In the genomic region with DNA sequence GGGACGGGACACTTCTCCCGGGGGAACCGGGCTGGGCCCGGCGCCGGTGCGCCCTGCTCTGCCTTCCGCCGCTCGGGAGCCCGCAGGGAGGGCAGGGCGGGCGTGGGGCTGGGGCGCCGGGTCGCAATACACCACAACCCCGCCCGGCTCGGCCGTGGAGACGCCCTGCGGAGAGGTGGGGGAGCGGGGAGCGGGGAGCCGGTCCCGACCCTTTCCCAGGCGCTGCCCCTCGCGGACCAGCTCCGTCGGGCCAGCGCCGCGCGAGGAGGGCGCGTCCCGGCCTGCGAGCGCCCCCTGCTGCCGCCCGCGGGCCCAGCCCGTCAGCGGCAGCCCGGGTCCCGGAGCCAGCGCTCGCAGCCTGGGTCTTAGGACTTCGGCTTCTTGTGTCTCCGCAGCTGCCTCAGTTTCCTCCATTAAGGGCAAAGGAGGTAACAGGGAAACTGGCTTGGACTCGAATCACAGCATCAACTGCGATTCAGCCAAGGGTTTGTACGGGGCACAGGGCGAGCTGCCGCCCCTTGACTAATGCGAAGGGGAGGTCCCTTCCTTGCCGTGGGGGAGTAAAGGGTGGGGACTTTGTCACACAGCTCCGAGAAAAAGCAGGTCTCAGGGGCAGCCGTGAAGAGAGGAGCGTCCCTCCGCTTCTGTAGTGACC, we compare ENCODE assay signal across 8 cellular contexts. TPM values are rescaled to one million over a fixed set of nuclear protein-coding genes. Genes with fewer than 3 reads are reported as not detected.
A peak's percentile ranks its signal among the peaks of the same experiment; 100 is the strongest.
DNase-seq lines count a peak whose midpoint lies in the region; ATAC-seq and TF ChIP-seq lines count a peak whose summit lies in the region.

No MANE protein-coding gene starts in this region.

- no peaks in the 10 kb centered on the region for H3K9me3 Mint-ChIP-seq in activated CD8-positive, alpha-beta T cell treated with anti-CD3 and anti-CD28 coated beads, Interleukin-2, amount 10 ng/mL, durations not matched to agents 7 days and 5 days (ENCODE audit: insufficient read depth)

- H3K9me3 ChIP-seq in muscle layer of colon (ENCODE audit: low read length) = no peaks in the 10 kb centered on the region

- no peaks in the 10 kb centered on the region for H3K36me3 ChIP-seq in muscle layer of colon (ENCODE audit: insufficient read depth, low read length)

- H3K27me3 Mint-ChIP-seq in activated CD8-positive, alpha-beta T cell treated with anti-CD3 and anti-CD28 coated beads, Interleukin-2, amount 10 ng/mL, durations not matched to agents 7 days and 5 days (ENCODE audit: low read depth) = peaks cover 33% of the 10 kb centered on the region

- H3K27ac Mint-ChIP-seq in activated CD8-positive, alpha-beta T cell treated with anti-CD3 and anti-CD28 coated beads, Interleukin-2, amount 10 ng/mL, durations not matched to agents 7 days and 5 days = no peak overlapping the region

- CTCF ChIA-PET in HEK293T (lab: Yijun Ruan, JAX) = interaction anchor here (0.6 to 1.9 kb wide), 12 partner anchors 9 to 640 kb away, joined by 3 to 12 read pairs (median 4); a partner anchor contains a TSS
- CTCF ChIA-PET in activated CD8-positive, alpha-beta T cell treated with anti-CD3 and anti-CD28 coated beads, Interleukin-2, amount 10 ng/mL, durations not matched to agents 7 days and 5 days (lab: Charles Lee) = interaction anchor here (0.6 to 4.3 kb wide), 32 partner anchors 9 to 150 kb away, joined by 3 to 30 read pairs (median 4); a partner anchor contains a TSS

- H3K27ac ChIP-seq in muscle layer of colon (ENCODE audit: low read depth, low read length) (no peak overlapping the region), substantia nigra (ENCODE audit: low read depth, low read length, poor library complexity, severe bottlenecking) (no peak overlapping the region)

- H3K36me3 Mint-ChIP-seq in activated CD8-positive, alpha-beta T cell treated with anti-CD3 and anti-CD28 coated beads, Interleukin-2, amount 10 ng/mL, durations not matched to agents 7 days and 5 days (ENCODE audit: low read depth) = no peaks in the 10 kb centered on the region

- H3K4me1 Mint-ChIP-seq in activated CD8-positive, alpha-beta T cell treated with anti-CD3 and anti-CD28 coated beads, Interleukin-2, amount 10 ng/mL, durations not matched to agents 7 days and 5 days (ENCODE audit: low read depth) = peaks cover 30% of the 10 kb centered on the region

- H3K4me1 ChIP-seq in muscle layer of colon (ENCODE audit: insufficient read depth, low read length) = peaks cover 4% of the 10 kb centered on the region

- peak; percentile 55 for DNase-seq in NCI-H146 (lab: John Stamatoyannopoulos, UW)
- no peak for DNase-seq in NCI-H146 treated with DMSO at 0.1 percent for 48 hours (lab: John Stamatoyannopoulos, UW; ENCODE audit: unreplicated experiment)
- peak; percentile 93 for DNase-seq in HEK293T (ENCODE audit: extremely low spot score)
- DNase-seq in NCI-H2196 (lab: John Stamatoyannopoulos, UW; ENCODE audit: unreplicated experiment) = peak; percentile 76
- peak; percentile 64 for DNase-seq in activated CD8-positive, alpha-beta T cell treated with anti-CD3 and anti-CD28 coated beads, Interleukin-2, amount 10 ng/mL, durations not matched to agents 7 days and 5 days
- peak; percentile 88 for DNase-seq in epidermal melanocyte (ENCODE audit: insufficient read length, low spot score)
- DNase-seq in substantia nigra (lab: John Stamatoyannopoulos, UW) = peak in 27 of 49 donors; percentile 7 to 67 (median 24)

- H3K4me3 Mint-ChIP-seq in activated CD8-positive, alpha-beta T cell treated with anti-CD3 and anti-CD28 coated beads, Interleukin-2, amount 10 ng/mL, durations not matched to agents 7 days and 5 days = peak overlapping the region; percentile 40

- H3K9ac ChIP-seq in muscle layer of colon (ENCODE audit: low read length) = no peak overlapping the region

- H3K4me3 ChIP-seq in muscle layer of colon (ENCODE audit: low read depth in 1 of 2, low read length in 2 of 2) = peak overlapping the region; percentile 18 to 32

- POLR2A ChIA-PET in HEK293T (lab: Yijun Ruan, JAX) = interaction anchor here (1.5 to 1.9 kb wide), 2 partner anchors 92 to 124 kb away, joined by 5 read pairs; a partner anchor contains a TSS
- POLR2A ChIA-PET in activated CD8-positive, alpha-beta T cell treated with anti-CD3 and anti-CD28 coated beads, Interleukin-2, amount 10 ng/mL, durations not matched to agents 7 days and 5 days (lab: Charles Lee) = interaction anchor here (0.6 to 1.8 kb wide), 4 partner anchors 58 to 125 kb away, joined by 3 to 9 read pairs (median 3); a partner anchor contains a TSS

- ATAC-seq in activated CD8-positive, alpha-beta T cell treated with anti-CD3 and anti-CD28 coated beads, Interleukin-2, amount 10 ng/mL, durations not matched to agents 7 days and 5 days = peak; percentile 88

- peaks cover 9 to 29% of the 10 kb centered on the region in 2 donors for H3K27me3 ChIP-seq in muscle layer of colon (ENCODE audit: control insufficient read depth in 1 of 2, insufficient read depth in 2 of 2, low read length in 2 of 2)

TF ChIP-seq in HEK293T, 16 proteins besides CTCF, POLR2A, EP300 and RAD21:
- TF ChIP-seq ELF4 (IDR thresholded peaks at IDR 0.05) = no peak
- no peak for TF ChIP-seq FOXK2 (IDR thresholded peaks at IDR 0.05)
- no peak for TF ChIP-seq SP1 (IDR thresholded peaks at IDR 0.05)
- TF ChIP-seq ARNT (IDR thresholded peaks at IDR 0.05) = no peak
- TF ChIP-seq ZNF384 (IDR thresholded peaks at IDR 0.05) = no peak
- TF ChIP-seq HDGF (IDR thresholded peaks at IDR 0.05; ENCODE audit: borderline replicate concordance) = no peak
- no peak for TF ChIP-seq LEF1 (IDR thresholded peaks at IDR 0.05; ENCODE audit: borderline replicate concordance)
- TF ChIP-seq SUZ12 (IDR thresholded peaks at IDR 0.05) = no peak
- no peak for TF ChIP-seq TARDBP (IDR thresholded peaks at IDR 0.05)
- no peak for TF ChIP-seq L3MBTL2 (conservative IDR thresholded peaks at IDR 0.05)
- TF ChIP-seq CTBP1 (IDR thresholded peaks at IDR 0.05; ENCODE audit: borderline replicate concordance) = no peak
- TF ChIP-seq BHLHE40 (IDR thresholded peaks at IDR 0.05; ENCODE audit: borderline replicate concordance) = no peak
- no peak for TF ChIP-seq NFRKB (IDR thresholded peaks at IDR 0.05)
- TF ChIP-seq FOXM1 (IDR thresholded peaks at IDR 0.05; ENCODE audit: borderline replicate concordance) = no peak
- TF ChIP-seq, protein P1, sequence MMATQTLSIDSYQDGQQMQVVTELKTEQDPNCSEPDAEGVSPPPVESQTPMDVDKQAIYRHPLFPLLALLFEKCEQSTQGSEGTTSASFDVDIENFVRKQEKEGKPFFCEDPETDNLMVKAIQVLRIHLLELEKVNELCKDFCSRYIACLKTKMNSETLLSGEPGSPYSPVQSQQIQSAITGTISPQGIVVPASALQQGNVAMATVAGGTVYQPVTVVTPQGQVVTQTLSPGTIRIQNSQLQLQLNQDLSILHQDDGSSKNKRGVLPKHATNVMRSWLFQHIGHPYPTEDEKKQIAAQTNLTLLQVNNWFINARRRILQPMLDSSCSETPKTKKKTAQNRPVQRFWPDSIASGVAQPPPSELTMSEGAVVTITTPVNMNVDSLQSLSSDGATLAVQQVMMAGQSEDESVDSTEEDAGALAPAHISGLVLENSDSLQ (IDR thresholded peaks at IDR 0.05) = no peak
- TF ChIP-seq FOXA1 (IDR thresholded peaks at IDR 0.05) = no peak

RNA-seq across cellular contexts. Expression of a gene that starts 0.6 kb away (rescaled TPM):
- total RNA-seq in activated CD8-positive, alpha-beta T cell treated with anti-CD3 and anti-CD28 coated beads, Interleukin-2, amount 10 ng/mL, durations not matched to agents 7 days and 5 days = under 1 TPM in 1 of 2 experiments, not detected in 1; 0.08 TPM

RNA-seq across cellular contexts. Expression of a gene that starts 21.3 kb away (rescaled TPM):
- total RNA-seq in activated CD8-positive, alpha-beta T cell treated with anti-CD3 and anti-CD28 coated beads, Interleukin-2, amount 10 ng/mL, durations not matched to agents 7 days and 5 days = under 1 TPM in 1 of 2 experiments, not detected in 1; 0.34 TPM

RNA-seq across cellular contexts. Expression of a gene that starts 28.2 kb away (rescaled TPM):
- total RNA-seq in activated CD8-positive, alpha-beta T cell treated with anti-CD3 and anti-CD28 coated beads, Interleukin-2, amount 10 ng/mL, durations not matched to agents 7 days and 5 days = 10 to 100 TPM; 20.3 to 21.2 TPM
